8 cellular contexts compared by ENCODE assay signal in the genomic region with DNA sequence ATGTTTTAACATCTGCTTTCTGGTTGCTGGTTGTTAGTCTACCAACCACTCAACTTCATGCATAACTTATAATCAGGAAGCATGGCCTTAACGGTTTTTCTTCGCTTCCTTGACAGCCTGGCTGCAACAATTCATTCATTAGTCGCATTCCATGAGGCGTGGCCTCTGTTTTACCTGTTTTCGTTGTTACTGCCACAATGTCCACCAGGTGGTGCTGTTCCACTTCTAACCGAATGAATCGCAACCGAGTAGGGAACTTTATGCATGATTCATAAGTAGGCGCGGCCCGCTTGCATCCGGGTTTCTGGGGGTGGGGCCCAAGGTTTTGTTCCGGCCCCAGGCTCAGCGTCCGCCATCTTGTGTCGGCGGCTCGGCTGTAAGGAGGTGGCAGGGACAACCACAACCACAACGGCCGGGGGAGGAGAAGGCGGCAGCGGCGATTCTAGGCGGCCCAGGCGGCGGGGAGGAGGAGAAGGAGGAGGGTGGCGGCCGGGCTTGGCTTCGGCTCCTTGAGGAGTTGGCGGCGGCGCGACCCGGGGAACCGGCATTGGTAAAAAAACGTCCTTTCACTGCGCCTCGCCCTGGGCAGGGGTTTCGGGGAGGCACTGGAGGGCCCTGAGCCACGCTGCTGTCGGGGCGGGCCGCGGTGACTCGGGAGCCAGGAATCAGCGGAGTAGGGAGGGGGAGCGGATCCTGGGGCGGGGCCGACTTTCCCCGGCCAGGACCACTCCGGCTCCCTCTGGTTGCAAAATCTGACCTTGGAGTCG. TPM values are rescaled to one million over a fixed set of nuclear protein-coding genes. Genes with fewer than 3 reads are reported as not detected.
A peak's percentile ranks its signal among the peaks of the same experiment; 100 is the strongest.
DNase-seq lines count a peak whose midpoint lies in the region; ATAC-seq and TF ChIP-seq lines count a peak whose summit lies in the region.

A gene (plus strand): TSS at position 355 of the 767 bp plus-strand sequence. CDS start 4,974 bp downstream, outside the sequence.

- H3K4me1 ChIP-seq in mammary epithelial cell (ENCODE audit: insufficient read depth, low read length) (peaks cover 44% of the 10 kb centered on the region), smooth muscle cell (ENCODE audit: low read depth) (peaks cover 33% of the 10 kb centered on the region)

- CTCF ChIA-PET in AG04449 (lab: Yijun Ruan, JAX) = interaction anchor here (1.1 to 4.1 kb wide), 4 partner anchors 191 to 330 kb away, joined by 6 to 26 read pairs (median 8); no protein-coding TSS in a partner anchor
- CTCF ChIA-PET in mammary epithelial cell (lab: Charles Lee; ENCODE audit: low non-redundant PET) = interaction anchor here (0.5 kb wide), 1 partner anchor 65 kb away, joined by 5 read pairs; no protein-coding TSS in a partner anchor

- 5% methylated on average over 22 of the region's 52 CpGs for WGBS in mammary epithelial cell (ENCODE audit: low coverage, missing lambda C conversion rate)
- under 1% methylated on average over 48 of the region's 52 CpGs for WGBS in smooth muscle cell (ENCODE audit: low lambda C conversion rate)

- peaks cover 36% of the 10 kb centered on the region for H3K36me3 ChIP-seq in WERI-Rb-1
- H3K36me3 ChIP-seq in mammary epithelial cell (ENCODE audit: insufficient read depth, low read length) = peaks cover 6% of the 10 kb centered on the region
- H3K36me3 ChIP-seq in smooth muscle cell (ENCODE audit: low read depth) = no peaks in the 10 kb centered on the region

- TSS peak; percentile 46 for BruUV-seq in mammary epithelial cell (replicated peaks; lab: Mats Ljungman, UMichigan)

- H3F3A ChIP-seq in smooth muscle cell (ENCODE audit: low read depth) = no peaks in the 10 kb centered on the region

- peaks cover 34% of the 10 kb centered on the region for H3K27me3 ChIP-seq in WERI-Rb-1 (ENCODE audit: insufficient read depth, low read depth, severe bottlenecking)
- H3K27me3 ChIP-seq in mammary epithelial cell (ENCODE audit: insufficient read depth, low read length) = no peaks in the 10 kb centered on the region
- H3K27me3 ChIP-seq in smooth muscle cell (ENCODE audit: low read depth) = no peaks in the 10 kb centered on the region

- dilution Hi-C loops in mammary epithelial cell (cut with HindIII; ENCODE audit: low sequenced_read_pairs) = loop anchor here (10.0 kb wide), 1 partner anchor 331 kb away; no protein-coding TSS in a partner anchor

- POLR2A ChIA-PET in AG04449 (lab: Yijun Ruan, JAX) = interaction anchor here (1.0 kb wide), 1 partner anchor 329 kb away, joined by 3 read pairs; no protein-coding TSS in a partner anchor

- peak within 1 kb of the TSS; percentile 96 for H3K27ac ChIP-seq in WERI-Rb-1
- H3K27ac ChIP-seq in mammary epithelial cell (ENCODE audit: insufficient read depth, low read depth, low read length) = peak within 1 kb of the TSS; percentile 81
- peak within 1 kb of the TSS; percentile 98 for H3K27ac ChIP-seq in smooth muscle cell (ENCODE audit: low read depth)

- H3K79me2 ChIP-seq in mammary epithelial cell (ENCODE audit: insufficient read depth, low read length) = peaks cover 61% of the 10 kb centered on the region
- H3K79me2 ChIP-seq in smooth muscle cell (ENCODE audit: low read depth) = peaks cover 50% of the 10 kb centered on the region

- ATAC-seq in GM18870 (IDR thresholded peaks at IDR 0.05; ENCODE audit: unreplicated experiment) = peak; percentile 84
- ATAC-seq in HG03159 (IDR thresholded peaks at IDR 0.05; ENCODE audit: unreplicated experiment) = peak; percentile 87

- H3K9me3 ChIP-seq in WERI-Rb-1 (ENCODE audit: severe bottlenecking) (no peaks in the 10 kb centered on the region), mammary epithelial cell (replicated peaks; ENCODE audit: insufficient read depth, low read length) (no peaks in the 10 kb centered on the region), smooth muscle cell (replicated peaks; ENCODE audit: low read depth) (no peaks in the 10 kb centered on the region)

- TF ChIP-seq CTCF in AG04449 (IDR thresholded peaks at IDR 0.05; ENCODE audit: insufficient read depth, low read length, missing control alignments) (peak; percentile 43), WERI-Rb-1 (IDR thresholded peaks at IDR 0.05; ENCODE audit: low read depth, low read length) (peak; percentile 65), mammary epithelial cell (conservative IDR thresholded peaks at IDR 0.05 in 1 of 2, IDR thresholded peaks at IDR 0.05 in 1 of 2; ENCODE audit: extremely low read depth in 1 of 2, insufficient read depth in 1 of 2, low read depth in 1 of 2, low read length in 2 of 2) (peak; percentile 79 to 87), smooth muscle cell (IDR thresholded peaks at IDR 0.05; ENCODE audit: borderline replicate concordance, insufficient read depth, poor library complexity, severe bottlenecking) (peak; percentile 87)

- H3K4me3 ChIP-seq in AG04449 (ENCODE audit: low read depth, low read length) = peak within 1 kb of the TSS; percentile 72
- H3K4me3 ChIP-seq in WERI-Rb-1 (ENCODE audit: low read depth, low read length) = peak within 1 kb of the TSS; percentile 89
- H3K4me3 ChIP-seq in mammary epithelial cell (replicated peaks in 1 of 3; ENCODE audit: insufficient read depth in 1 of 3, low read depth in 2 of 3, low read length in 3 of 3) = peak within 1 kb of the TSS; percentile 74 to 92 (median 76)
- peak within 1 kb of the TSS; percentile 93 for H3K4me3 ChIP-seq in smooth muscle cell

- in situ Hi-C loops in mammary epithelial cell (cut with MboI; ENCODE audit: low sequenced_read_pairs in 2 of 2) = loop anchor here in 1 of 2 donors (10.0 kb wide), 1 partner anchor 191 kb away; no protein-coding TSS in a partner anchor

- H3K9ac ChIP-seq in mammary epithelial cell (ENCODE audit: insufficient read depth, low read length) (peak within 1 kb of the TSS; percentile 96), smooth muscle cell (ENCODE audit: low read depth) (peak within 1 kb of the TSS; percentile 99)

- H2AFZ ChIP-seq in mammary epithelial cell (ENCODE audit: low read depth, low read length) (peak within 1 kb of the TSS; percentile 85), smooth muscle cell (ENCODE audit: low read depth) (peak within 1 kb of the TSS; percentile 68)

- intact Hi-C loops in mammary epithelial cell (cut with micrococcal nuclease) = loop anchor here (1.0 to 10.0 kb wide), 8 partner anchors 25 to 641 kb away; a partner anchor contains a TSS

- H4K20me1 ChIP-seq in mammary epithelial cell (ENCODE audit: insufficient read depth, low read length) (no peaks in the 10 kb centered on the region), smooth muscle cell (ENCODE audit: low read depth) (peaks cover 45% of the 10 kb centered on the region)

- H3K4me2 ChIP-seq in mammary epithelial cell (ENCODE audit: insufficient read depth, low read depth, low read length) (peak within 1 kb of the TSS; percentile 84), smooth muscle cell (peak within 1 kb of the TSS; percentile 86)

- DNase-seq in AG04449 (ENCODE audit: low read depth, low spot score) (peak; percentile 65), NCI-H2227 (lab: John Stamatoyannopoulos, UW; ENCODE audit: unreplicated experiment) (peak; percentile 99), WERI-Rb-1 (peak; percentile 97), mammary epithelial cell (peak; percentile 96), iPS-NIHi11 (ENCODE audit: low spot score) (peak; percentile 77), smooth muscle cell (lab: John Stamatoyannopoulos, UW; ENCODE audit: unreplicated experiment) (peak; percentile 87)

RNA-seq across cellular contexts. Expression of the gene that starts here (rescaled TPM):
- total RNA-seq in mammary epithelial cell = 100 to 1,000 TPM; 231 to 360 TPM
- polyA plus RNA-seq in mammary epithelial cell = 359 TPM
- 578 TPM for polyA minus RNA-seq in mammary epithelial cell
- total RNA-seq in smooth muscle cell = 223 and 233 TPM in 2 replicates
- 243 and 246 TPM in 2 replicates for polyA plus RNA-seq in smooth muscle cell

Comparison
In these comparisons a context has a peak if more than half of its experiments do, and no peak if none do; other contexts are left out.
1. Peak in every context shown above with its lines: DNase-seq, ATAC-seq, H3K4me3 ChIP-seq and H3K27ac ChIP-seq.